In genomic region chr19:38055655-38056521, GRCh38 we compare ENCODE assay signal across 15 cellular contexts.
DNase-seq lines count a peak whose midpoint lies in the region; ATAC-seq and TF ChIP-seq lines count a peak whose summit lies in the region.
"Had no signal": no experiment of that assay in that cellular context is flagged by ENCODE, and none has a peak within 500 bp of the region (broad histone marks: within the 10 kb centered on the region; RNA-seq: fewer than 3 reads in every experiment).

No MANE protein-coding gene starts in this region.

- no peak for TF ChIP-seq CTCF in stomach (IDR thresholded peaks at IDR 0.05)

- H3K4me1 Mint-ChIP-seq in dendritic cell treated with granulocyte-macrophage colony-stimulating factor and Interleukin-4, amounts not matched to agents 40 ng/mL and 50 ng/mL, for 4 days (ENCODE audit: low read depth): peaks cover 34% of the 10 kb centered on the region
- peaks cover 32% of the 10 kb centered on the region for H3K4me1 Mint-ChIP-seq in stimulated activated memory B cell treated with anti-CD40 and anti-IgM and Interleukin-4, amounts not matched to agents 10 μg/mL and 1 μg/mL and 100 μg/mL, for 72 hours

- ATAC-seq in activated naive CD4-positive, alpha-beta T cell treated with anti-CD3 and anti-CD28 coated beads, Interleukin-2, amount 50 U/mL, for 72 hours: no peak
- no peak for ATAC-seq in stimulated activated memory B cell treated with anti-CD40 and anti-IgM and Interleukin-4, amounts not matched to agents 10 μg/mL and 1 μg/mL and 100 μg/mL, for 72 hours
- ATAC-seq: gastroesophageal sphincter, left lobe of liver, PC-3 had no signal

- TF ChIP-seq POLR2A in stomach (IDR thresholded peaks at IDR 0.05): no peak

- H3K27ac ChIP-seq in stomach: no peak overlapping the region
- H3K27ac ChIP-seq: gastroesophageal sphincter, HL-60 had no signal

- no peaks in the 10 kb centered on the region for H3K9me3 ChIP-seq in stomach
- H3K9me3 ChIP-seq: gastroesophageal sphincter had no signal

- DNase-seq in activated naive CD4-positive, alpha-beta T cell treated with anti-CD3 and anti-CD28 coated beads, Interleukin-2, amount 50 U/mL, for 72 hours (ENCODE audit: low spot score in 2 of 2): no peak
- no peak for DNase-seq in activated naive CD4-positive, alpha-beta T cell treated with anti-CD3 and anti-CD28 coated beads, Interleukin-2, amount 50 U/mL, for 16 hours
- DNase-seq in NCI-H1105 (lab: John Stamatoyannopoulos, UW): peak; percentile 24
- no peak for DNase-seq in HUDEP-2 (lab: John Stamatoyannopoulos, UW; ENCODE audit: unreplicated experiment in 76 of 76)
- no peak for DNase-seq in stomach
- no peak for DNase-seq in cerebellar cortex (ENCODE audit: low spot score)
- DNase-seq: effector CD4-positive, alpha-beta T cell; NCI-H1048; occipital lobe; PC-3 had no signal

- peak overlapping the region; percentile 19 to 91 for H3K27ac Mint-ChIP-seq in activated naive CD4-positive, alpha-beta T cell treated with anti-CD3 and anti-CD28 coated beads, Interleukin-2, amount 50 U/mL, for 72 hours
- H3K27ac Mint-ChIP-seq in dendritic cell treated with granulocyte-macrophage colony-stimulating factor and Interleukin-4, amounts not matched to agents 40 ng/mL and 50 ng/mL, for 4 days: peak overlapping the region; percentile 25
- H3K27ac Mint-ChIP-seq in stimulated activated memory B cell treated with anti-CD40 and anti-IgM and Interleukin-4, amounts not matched to agents 10 μg/mL and 1 μg/mL and 100 μg/mL, for 72 hours: peak overlapping the region; percentile 62

- H3K4me1 ChIP-seq in stomach: peaks cover 17 to 36% (median 33%) of the 10 kb centered on the region in 4 donors

- H3K36me3 ChIP-seq in stomach: no peaks in the 10 kb centered on the region
- H3K36me3 ChIP-seq: gastroesophageal sphincter had no signal

- H3K4me3 Mint-ChIP-seq in dendritic cell treated with granulocyte-macrophage colony-stimulating factor and Interleukin-4, amounts not matched to agents 40 ng/mL and 50 ng/mL, for 4 days: no peak overlapping the region
- H3K4me3 Mint-ChIP-seq in stimulated activated memory B cell treated with anti-CD40 and anti-IgM and Interleukin-4, amounts not matched to agents 10 μg/mL and 1 μg/mL and 100 μg/mL, for 72 hours: no peak overlapping the region

- no peak for TF ChIP-seq EP300 in stomach (IDR thresholded peaks at IDR 0.05)

- WGBS in stomach, 5 donors: 69 to 80% (median 76%) methylated on average over 18 of the region's 18 CpGs

- H3K36me3 Mint-ChIP-seq in activated naive CD4-positive, alpha-beta T cell treated with anti-CD3 and anti-CD28 coated beads, Interleukin-2, amount 50 U/mL, for 72 hours: no peaks in the 10 kb centered on the region
- peaks cover 11% of the 10 kb centered on the region for H3K36me3 Mint-ChIP-seq in dendritic cell treated with granulocyte-macrophage colony-stimulating factor and Interleukin-4, amounts not matched to agents 40 ng/mL and 50 ng/mL, for 4 days (ENCODE audit: low read depth)
- H3K36me3 Mint-ChIP-seq in stimulated activated memory B cell treated with anti-CD40 and anti-IgM and Interleukin-4, amounts not matched to agents 10 μg/mL and 1 μg/mL and 100 μg/mL, for 72 hours: peaks cover 8% of the 10 kb centered on the region

- H3K4me3 ChIP-seq in stomach: no peak overlapping the region
- H3K4me3 ChIP-seq: gastroesophageal sphincter had no signal

- intact Hi-C loops in dendritic cell treated with granulocyte-macrophage colony-stimulating factor and Interleukin-4, amounts not matched to agents 40 ng/mL and 50 ng/mL, for 4 days (cut with micrococcal nuclease): no loop called here
- intact Hi-C loops in stomach (cut with DNase I; ENCODE audit: low total_unique reads): no loop called here

- no peaks in the 10 kb centered on the region for H3K9me3 Mint-ChIP-seq in activated naive CD4-positive, alpha-beta T cell treated with anti-CD3 and anti-CD28 coated beads, Interleukin-2, amount 50 U/mL, for 72 hours
- no peaks in the 10 kb centered on the region for H3K9me3 Mint-ChIP-seq in dendritic cell treated with granulocyte-macrophage colony-stimulating factor and Interleukin-4, amounts not matched to agents 40 ng/mL and 50 ng/mL, for 4 days
- no peaks in the 10 kb centered on the region for H3K9me3 Mint-ChIP-seq in stimulated activated memory B cell treated with anti-CD40 and anti-IgM and Interleukin-4, amounts not matched to agents 10 μg/mL and 1 μg/mL and 100 μg/mL, for 72 hours

- H3K27me3 Mint-ChIP-seq in dendritic cell treated with granulocyte-macrophage colony-stimulating factor and Interleukin-4, amounts not matched to agents 40 ng/mL and 50 ng/mL, for 4 days: no peaks in the 10 kb centered on the region
- no peaks in the 10 kb centered on the region for H3K27me3 Mint-ChIP-seq in stimulated activated memory B cell treated with anti-CD40 and anti-IgM and Interleukin-4, amounts not matched to agents 10 μg/mL and 1 μg/mL and 100 μg/mL, for 72 hours

- no peaks in the 10 kb centered on the region for H3K27me3 ChIP-seq in stomach
- H3K27me3 ChIP-seq: gastroesophageal sphincter had no signal
